ENCODE assay signal across 1 cellular context in genomic region chr18:62584241-62585120, GRCh38.
TF ChIP-seq lines count a peak whose summit lies in the region.

No MANE protein-coding gene starts in this region.

TF ChIP-seq in HepG2, 621 proteins besides CTCF, POLR2A, EP300 and RAD21 (continued from another document and continues in another):
- TF ChIP-seq NR0B2 (CRISPR knock-in tag; IDR thresholded peaks at IDR 0.05) (0 out of 2 replicates have a peak, but pooled peaks have one; percentile 36), IRX3 (CRISPR knock-in tag; IDR thresholded peaks at IDR 0.05; ENCODE audit: borderline replicate concordance, low read depth) (no peak), TBX3 (IDR thresholded peaks at IDR 0.05; ENCODE audit: borderline replicate concordance) (no peak), ZNF282 (IDR thresholded peaks at IDR 0.05; ENCODE audit: partially characterized antibody) (no peak), ZNF451 (CRISPR knock-in tag; IDR thresholded peaks at IDR 0.05) (no peak), ZBTB8A (CRISPR knock-in tag; IDR thresholded peaks at IDR 0.05; ENCODE audit: borderline replicate concordance, low read depth) (no peak), MEF2D (CRISPR knock-in tag; IDR thresholded peaks at IDR 0.05) (peak; percentile 67; the same call in 1 of the 2 replicates), CHCHD3 (CRISPR knock-in tag; IDR thresholded peaks at IDR 0.05) (no peak), SALL2 (CRISPR knock-in tag; IDR thresholded peaks at IDR 0.05) (peak; percentile 47; the same call in 1 of the 2 replicates), ZNF256 (CRISPR knock-in tag; conservative IDR thresholded peaks at IDR 0.05) (no peak), ZFP41 (CRISPR knock-in tag; IDR thresholded peaks at IDR 0.05; ENCODE audit: borderline replicate concordance) (no peak), AKAP8 (CRISPR knock-in tag; IDR thresholded peaks at IDR 0.05) (no peak), ZNF607 (CRISPR knock-in tag; IDR thresholded peaks at IDR 0.05; ENCODE audit: borderline replicate concordance) (no peak), ZNF136 (CRISPR knock-in tag; IDR thresholded peaks at IDR 0.05; ENCODE audit: low read depth) (no peak), THAP11 (CRISPR knock-in tag; IDR thresholded peaks at IDR 0.05) (peak; percentile 13; the same call in 1 of the 2 replicates), PHF8 (CRISPR knock-in tag; IDR thresholded peaks at IDR 0.05) (no peak), ZNF713 (CRISPR knock-in tag; IDR thresholded peaks at IDR 0.05) (no peak), ZNF562 (CRISPR knock-in tag; IDR thresholded peaks at IDR 0.05; ENCODE audit: borderline replicate concordance) (no peak), RBM39 (IDR thresholded peaks at IDR 0.05; ENCODE audit: low read depth, low read length, poor library complexity, severe bottlenecking) (no peak), PBX3 (CRISPR knock-in tag; IDR thresholded peaks at IDR 0.05; ENCODE audit: borderline replicate concordance) (no peak), YY1 (IDR thresholded peaks at IDR 0.05; ENCODE audit: insufficient read depth, insufficient replicate concordance, low read depth, low read length) (no peak), KDM3A (CRISPR knock-in tag; IDR thresholded peaks at IDR 0.05; ENCODE audit: low read depth) (no peak), ATF3 (CRISPR knock-in tag; IDR thresholded peaks at IDR 0.05) (no peak), SIX1 (CRISPR knock-in tag; IDR thresholded peaks at IDR 0.05; ENCODE audit: borderline replicate concordance) (no peak), PLSCR1 (CRISPR knock-in tag; IDR thresholded peaks at IDR 0.05; ENCODE audit: borderline replicate concordance) (no peak), MAFF (IDR thresholded peaks at IDR 0.05; ENCODE audit: low read depth, low read length) (no peak), ARNT2 (CRISPR knock-in tag; IDR thresholded peaks at IDR 0.05; ENCODE audit: low read depth) (no peak), ZBTB14 (CRISPR knock-in tag; IDR thresholded peaks at IDR 0.05) (no peak), DR1 (CRISPR knock-in tag; IDR thresholded peaks at IDR 0.05) (no peak), ZZZ3 (CRISPR knock-in tag; IDR thresholded peaks at IDR 0.05; ENCODE audit: borderline replicate concordance) (no peak), FOXK1 (CRISPR knock-in tag; IDR thresholded peaks at IDR 0.05; ENCODE audit: borderline replicate concordance, low read depth) (no peak), ZNF564 (CRISPR knock-in tag; IDR thresholded peaks at IDR 0.05) (no peak), FLYWCH1 (CRISPR knock-in tag; IDR thresholded peaks at IDR 0.05) (no peak), ZNF33B (CRISPR knock-in tag; IDR thresholded peaks at IDR 0.05) (no peak), SKI (IDR thresholded peaks at IDR 0.05; ENCODE audit: partially characterized antibody) (no peak), PCBP2 (optimal IDR thresholded peaks at IDR 0.05; ENCODE audit: low read depth, low read length, poor library complexity, severe bottlenecking) (no peak), ZNF615 (CRISPR knock-in tag; IDR thresholded peaks at IDR 0.05; ENCODE audit: borderline replicate concordance) (no peak), RARA (CRISPR knock-in tag; IDR thresholded peaks at IDR 0.05) (no peak), ZBTB7B (CRISPR knock-in tag; IDR thresholded peaks at IDR 0.05) (no peak), ZNF20 (CRISPR knock-in tag; IDR thresholded peaks at IDR 0.05) (no peak), CREM (IDR thresholded peaks at IDR 0.05) (no peak), CREM (CRISPR knock-in tag; IDR thresholded peaks at IDR 0.05) (no peak), ATF2 (CRISPR knock-in tag; IDR thresholded peaks at IDR 0.05) (no peak), GATAD1 (CRISPR knock-in tag; IDR thresholded peaks at IDR 0.05) (no peak), KDM1A (CRISPR knock-in tag; IDR thresholded peaks at IDR 0.05) (no peak), SP1 (IDR thresholded peaks at IDR 0.05) (no peak), SP1 (CRISPR knock-in tag; IDR thresholded peaks at IDR 0.05) (no peak), FOXO1 (CRISPR knock-in tag; IDR thresholded peaks at IDR 0.05) (0 out of 2 replicates have a peak, but pooled peaks have one; percentile 27), ZSCAN5A (CRISPR knock-in tag; IDR thresholded peaks at IDR 0.05; ENCODE audit: borderline replicate concordance) (peak; percentile 26; the same call in 1 of the 2 replicates), ZNF160 (CRISPR knock-in tag; IDR thresholded peaks at IDR 0.05) (no peak), ZFX (CRISPR knock-in tag; IDR thresholded peaks at IDR 0.05; ENCODE audit: low read depth) (peak; percentile 48; the same call in 1 of the 2 replicates), MTF1 (CRISPR knock-in tag; IDR thresholded peaks at IDR 0.05) (no peak), BCLAF1 (IDR thresholded peaks at IDR 0.05) (no peak), FOXP4 (CRISPR knock-in tag; IDR thresholded peaks at IDR 0.05) (peak; percentile 26; the same call in 1 of the 2 replicates), RBM22 (optimal IDR thresholded peaks at IDR 0.05; ENCODE audit: low read length) (no peak)
- TF ChIP-seq, protein P1, sequence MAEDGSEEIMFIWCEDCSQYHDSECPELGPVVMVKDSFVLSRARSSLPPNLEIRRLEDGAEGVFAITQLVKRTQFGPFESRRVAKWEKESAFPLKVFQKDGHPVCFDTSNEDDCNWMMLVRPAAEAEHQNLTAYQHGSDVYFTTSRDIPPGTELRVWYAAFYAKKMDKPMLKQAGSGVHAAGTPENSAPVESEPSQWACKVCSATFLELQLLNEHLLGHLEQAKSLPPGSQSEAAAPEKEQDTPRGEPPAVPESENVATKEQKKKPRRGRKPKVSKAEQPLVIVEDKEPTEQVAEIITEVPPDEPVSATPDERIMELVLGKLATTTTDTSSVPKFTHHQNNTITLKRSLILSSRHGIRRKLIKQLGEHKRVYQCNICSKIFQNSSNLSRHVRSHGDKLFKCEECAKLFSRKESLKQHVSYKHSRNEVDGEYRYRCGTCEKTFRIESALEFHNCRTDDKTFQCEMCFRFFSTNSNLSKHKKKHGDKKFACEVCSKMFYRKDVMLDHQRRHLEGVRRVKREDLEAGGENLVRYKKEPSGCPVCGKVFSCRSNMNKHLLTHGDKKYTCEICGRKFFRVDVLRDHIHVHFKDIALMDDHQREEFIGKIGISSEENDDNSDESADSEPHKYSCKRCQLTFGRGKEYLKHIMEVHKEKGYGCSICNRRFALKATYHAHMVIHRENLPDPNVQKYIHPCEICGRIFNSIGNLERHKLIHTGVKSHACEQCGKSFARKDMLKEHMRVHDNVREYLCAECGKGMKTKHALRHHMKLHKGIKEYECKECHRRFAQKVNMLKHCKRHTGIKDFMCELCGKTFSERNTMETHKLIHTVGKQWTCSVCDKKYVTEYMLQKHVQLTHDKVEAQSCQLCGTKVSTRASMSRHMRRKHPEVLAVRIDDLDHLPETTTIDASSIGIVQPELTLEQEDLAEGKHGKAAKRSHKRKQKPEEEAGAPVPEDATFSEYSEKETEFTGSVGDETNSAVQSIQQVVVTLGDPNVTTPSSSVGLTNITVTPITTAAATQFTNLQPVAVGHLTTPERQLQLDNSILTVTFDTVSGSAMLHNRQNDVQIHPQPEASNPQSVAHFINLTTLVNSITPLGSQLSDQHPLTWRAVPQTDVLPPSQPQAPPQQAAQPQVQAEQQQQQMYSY (CRISPR knock-in tag; IDR thresholded peaks at IDR 0.05): no peak
- TF ChIP-seq, protein P2, sequence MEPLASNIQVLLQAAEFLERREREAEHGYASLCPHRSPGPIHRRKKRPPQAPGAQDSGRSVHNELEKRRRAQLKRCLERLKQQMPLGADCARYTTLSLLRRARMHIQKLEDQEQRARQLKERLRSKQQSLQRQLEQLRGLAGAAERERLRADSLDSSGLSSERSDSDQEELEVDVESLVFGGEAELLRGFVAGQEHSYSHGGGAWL (CRISPR knock-in tag; IDR thresholded peaks at IDR 0.05): no peak
